1 cellular context compared by ENCODE assay signal in the genomic region with DNA sequence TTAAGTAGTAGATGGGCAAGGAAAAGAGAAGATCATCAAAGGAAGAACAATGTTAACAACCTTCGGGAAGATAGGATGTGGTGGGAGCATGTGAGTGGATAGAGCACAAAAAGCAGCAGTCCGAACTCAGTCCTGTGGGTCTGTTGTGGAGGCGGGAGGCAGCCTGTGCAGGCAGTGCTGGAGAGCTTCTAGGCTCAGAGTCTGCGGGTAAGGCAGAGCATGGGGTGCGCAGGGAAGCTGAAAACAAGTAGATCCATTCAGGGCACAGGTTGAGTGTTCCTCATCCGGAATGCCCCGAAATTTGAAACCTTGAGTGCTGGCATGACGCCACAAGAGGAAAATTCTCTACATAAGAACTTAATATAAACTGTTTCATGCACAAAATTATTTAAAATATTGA.
TF ChIP-seq lines count a peak whose summit lies in the region.

No MANE protein-coding gene starts in this region.

TF ChIP-seq in GM23338, 12 proteins besides CTCF, POLR2A, EP300 and RAD21:
- TF ChIP-seq ZNF114 (CRISPR knock-in tag; IDR thresholded peaks at IDR 0.05): no peak
- TF ChIP-seq EZH2phosphoT487 (IDR thresholded peaks at IDR 0.05; ENCODE audit: unreplicated experiment): no peak
- TF ChIP-seq POLR2AphosphoS5 (IDR thresholded peaks at IDR 0.05; ENCODE audit: low read depth): no peak
- no peak for TF ChIP-seq CREB1 (CRISPR knock-in tag; IDR thresholded peaks at IDR 0.05; ENCODE audit: low read depth)
- TF ChIP-seq ZNF331 (CRISPR knock-in tag; IDR thresholded peaks at IDR 0.05; ENCODE audit: low read depth): no peak
- TF ChIP-seq STAT1 (IDR thresholded peaks at IDR 0.05; ENCODE audit: unreplicated experiment): no peak
- TF ChIP-seq, protein P1, sequence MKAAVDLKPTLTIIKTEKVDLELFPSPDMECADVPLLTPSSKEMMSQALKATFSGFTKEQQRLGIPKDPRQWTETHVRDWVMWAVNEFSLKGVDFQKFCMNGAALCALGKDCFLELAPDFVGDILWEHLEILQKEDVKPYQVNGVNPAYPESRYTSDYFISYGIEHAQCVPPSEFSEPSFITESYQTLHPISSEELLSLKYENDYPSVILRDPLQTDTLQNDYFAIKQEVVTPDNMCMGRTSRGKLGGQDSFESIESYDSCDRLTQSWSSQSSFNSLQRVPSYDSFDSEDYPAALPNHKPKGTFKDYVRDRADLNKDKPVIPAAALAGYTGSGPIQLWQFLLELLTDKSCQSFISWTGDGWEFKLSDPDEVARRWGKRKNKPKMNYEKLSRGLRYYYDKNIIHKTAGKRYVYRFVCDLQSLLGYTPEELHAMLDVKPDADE (IDR thresholded peaks at IDR 0.05): no peak
- TF ChIP-seq, protein P2, sequence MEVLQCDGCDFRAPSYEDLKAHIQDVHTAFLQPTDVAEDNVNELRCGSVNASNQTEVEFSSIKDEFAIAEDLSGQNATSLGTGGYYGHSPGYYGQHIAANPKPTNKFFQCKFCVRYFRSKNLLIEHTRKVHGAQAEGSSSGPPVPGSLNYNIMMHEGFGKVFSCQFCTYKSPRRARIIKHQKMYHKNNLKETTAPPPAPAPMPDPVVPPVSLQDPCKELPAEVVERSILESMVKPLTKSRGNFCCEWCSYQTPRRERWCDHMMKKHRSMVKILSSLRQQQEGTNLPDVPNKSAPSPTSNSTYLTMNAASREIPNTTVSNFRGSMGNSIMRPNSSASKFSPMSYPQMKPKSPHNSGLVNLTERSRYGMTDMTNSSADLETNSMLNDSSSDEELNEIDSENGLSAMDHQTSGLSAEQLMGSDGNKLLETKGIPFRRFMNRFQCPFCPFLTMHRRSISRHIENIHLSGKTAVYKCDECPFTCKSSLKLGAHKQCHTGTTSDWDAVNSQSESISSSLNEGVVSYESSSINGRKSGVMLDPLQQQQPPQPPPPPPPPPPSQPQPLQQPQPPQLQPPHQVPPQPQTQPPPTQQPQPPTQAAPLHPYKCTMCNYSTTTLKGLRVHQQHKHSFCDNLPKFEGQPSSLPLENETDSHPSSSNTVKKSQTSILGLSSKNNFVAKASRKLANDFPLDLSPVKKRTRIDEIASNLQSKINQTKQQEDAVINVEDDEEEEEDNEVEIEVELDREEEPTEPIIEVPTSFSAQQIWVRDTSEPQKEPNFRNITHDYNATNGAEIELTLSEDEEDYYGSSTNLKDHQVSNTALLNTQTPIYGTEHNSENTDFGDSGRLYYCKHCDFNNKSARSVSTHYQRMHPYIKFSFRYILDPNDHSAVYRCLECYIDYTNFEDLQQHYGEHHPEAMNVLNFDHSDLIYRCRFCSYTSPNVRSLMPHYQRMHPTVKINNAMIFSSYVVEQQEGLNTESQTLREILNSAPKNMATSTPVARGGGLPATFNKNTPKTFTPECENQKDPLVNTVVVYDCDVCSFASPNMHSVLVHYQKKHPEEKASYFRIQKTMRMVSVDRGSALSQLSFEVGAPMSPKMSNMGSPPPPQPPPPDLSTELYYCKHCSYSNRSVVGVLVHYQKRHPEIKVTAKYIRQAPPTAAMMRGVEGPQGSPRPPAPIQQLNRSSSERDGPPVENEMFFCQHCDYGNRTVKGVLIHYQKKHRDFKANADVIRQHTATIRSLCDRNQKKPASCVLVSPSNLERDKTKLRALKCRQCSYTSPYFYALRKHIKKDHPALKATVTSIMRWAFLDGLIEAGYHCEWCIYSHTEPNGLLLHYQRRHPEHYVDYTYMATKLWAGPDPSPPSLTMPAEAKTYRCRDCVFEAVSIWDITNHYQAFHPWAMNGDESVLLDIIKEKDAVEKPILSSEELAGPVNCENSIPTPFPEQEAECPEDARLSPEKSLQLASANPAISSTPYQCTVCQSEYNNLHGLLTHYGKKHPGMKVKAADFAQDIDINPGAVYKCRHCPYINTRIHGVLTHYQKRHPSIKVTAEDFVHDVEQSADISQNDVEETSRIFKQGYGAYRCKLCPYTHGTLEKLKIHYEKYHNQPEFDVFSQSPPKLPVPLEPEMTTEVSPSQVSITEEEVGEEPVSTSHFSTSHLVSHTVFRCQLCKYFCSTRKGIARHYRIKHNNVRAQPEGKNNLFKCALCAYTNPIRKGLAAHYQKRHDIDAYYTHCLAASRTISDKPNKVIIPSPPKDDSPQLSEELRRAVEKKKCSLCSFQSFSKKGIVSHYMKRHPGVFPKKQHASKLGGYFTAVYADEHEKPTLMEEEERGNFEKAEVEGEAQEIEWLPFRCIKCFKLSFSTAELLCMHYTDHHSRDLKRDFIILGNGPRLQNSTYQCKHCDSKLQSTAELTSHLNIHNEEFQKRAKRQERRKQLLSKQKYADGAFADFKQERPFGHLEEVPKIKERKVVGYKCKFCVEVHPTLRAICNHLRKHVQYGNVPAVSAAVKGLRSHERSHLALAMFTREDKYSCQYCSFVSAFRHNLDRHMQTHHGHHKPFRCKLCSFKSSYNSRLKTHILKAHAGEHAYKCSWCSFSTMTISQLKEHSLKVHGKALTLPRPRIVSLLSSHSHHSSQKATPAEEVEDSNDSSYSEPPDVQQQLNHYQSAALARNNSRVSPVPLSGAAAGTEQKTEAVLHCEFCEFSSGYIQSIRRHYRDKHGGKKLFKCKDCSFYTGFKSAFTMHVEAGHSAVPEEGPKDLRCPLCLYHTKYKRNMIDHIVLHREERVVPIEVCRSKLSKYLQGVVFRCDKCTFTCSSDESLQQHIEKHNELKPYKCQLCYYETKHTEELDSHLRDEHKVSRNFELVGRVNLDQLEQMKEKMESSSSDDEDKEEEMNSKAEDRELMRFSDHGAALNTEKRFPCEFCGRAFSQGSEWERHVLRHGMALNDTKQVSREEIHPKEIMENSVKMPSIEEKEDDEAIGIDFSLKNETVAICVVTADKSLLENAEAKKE (CRISPR knock-in tag; IDR thresholded peaks at IDR 0.05): no peak
- no peak for TF ChIP-seq EZH2 (IDR thresholded peaks at IDR 0.05; ENCODE audit: low read depth, unreplicated experiment)
- TF ChIP-seq NANOG (IDR thresholded peaks at IDR 0.05; ENCODE audit: borderline replicate concordance): no peak
- TF ChIP-seq, protein P3, sequence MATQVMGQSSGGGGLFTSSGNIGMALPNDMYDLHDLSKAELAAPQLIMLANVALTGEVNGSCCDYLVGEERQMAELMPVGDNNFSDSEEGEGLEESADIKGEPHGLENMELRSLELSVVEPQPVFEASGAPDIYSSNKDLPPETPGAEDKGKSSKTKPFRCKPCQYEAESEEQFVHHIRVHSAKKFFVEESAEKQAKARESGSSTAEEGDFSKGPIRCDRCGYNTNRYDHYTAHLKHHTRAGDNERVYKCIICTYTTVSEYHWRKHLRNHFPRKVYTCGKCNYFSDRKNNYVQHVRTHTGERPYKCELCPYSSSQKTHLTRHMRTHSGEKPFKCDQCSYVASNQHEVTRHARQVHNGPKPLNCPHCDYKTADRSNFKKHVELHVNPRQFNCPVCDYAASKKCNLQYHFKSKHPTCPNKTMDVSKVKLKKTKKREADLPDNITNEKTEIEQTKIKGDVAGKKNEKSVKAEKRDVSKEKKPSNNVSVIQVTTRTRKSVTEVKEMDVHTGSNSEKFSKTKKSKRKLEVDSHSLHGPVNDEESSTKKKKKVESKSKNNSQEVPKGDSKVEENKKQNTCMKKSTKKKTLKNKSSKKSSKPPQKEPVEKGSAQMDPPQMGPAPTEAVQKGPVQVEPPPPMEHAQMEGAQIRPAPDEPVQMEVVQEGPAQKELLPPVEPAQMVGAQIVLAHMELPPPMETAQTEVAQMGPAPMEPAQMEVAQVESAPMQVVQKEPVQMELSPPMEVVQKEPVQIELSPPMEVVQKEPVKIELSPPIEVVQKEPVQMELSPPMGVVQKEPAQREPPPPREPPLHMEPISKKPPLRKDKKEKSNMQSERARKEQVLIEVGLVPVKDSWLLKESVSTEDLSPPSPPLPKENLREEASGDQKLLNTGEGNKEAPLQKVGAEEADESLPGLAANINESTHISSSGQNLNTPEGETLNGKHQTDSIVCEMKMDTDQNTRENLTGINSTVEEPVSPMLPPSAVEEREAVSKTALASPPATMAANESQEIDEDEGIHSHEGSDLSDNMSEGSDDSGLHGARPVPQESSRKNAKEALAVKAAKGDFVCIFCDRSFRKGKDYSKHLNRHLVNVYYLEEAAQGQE (IDR thresholded peaks at IDR 0.05; ENCODE audit: unreplicated experiment): no peak
- no peak for TF ChIP-seq JUNB (IDR thresholded peaks at IDR 0.05; ENCODE audit: unreplicated experiment)
TF ChIP-seq in GM23338: peak in this region for 0.
